In genomic region chr6:50259903-50260302, GRCh38 we compare ENCODE assay signal across 27 cellular contexts.
"Had no signal": no experiment of that assay in that cellular context is flagged by ENCODE, and none has a peak within 500 bp of the region (broad histone marks: within the 10 kb centered on the region; RNA-seq: fewer than 3 reads in every experiment).

No MANE protein-coding gene starts in this region.

- H3K27ac Mint-ChIP-seq: activated B cell treated with CpG ODN at 0.5 μM for 24 hours; activated CD4-positive, alpha-beta memory T cell treated with anti-CD3 and anti-CD28 coated beads, Interleukin-2, amount 10 ng/mL, durations not matched to agents 7 days and 5 days; activated CD4-positive, alpha-beta T cell treated with anti-CD3 and anti-CD28 coated beads, Interleukin-2, amount 10 ng/mL, durations not matched to agents 24 days and 14 days; activated naive CD8-positive, alpha-beta T cell; activated T-helper 17 cell treated with anti-CD3 and anti-CD28 coated beads, Interleukin-2, amount 50 U/mL, for 72 hours had no signal

- H3K36me3 Mint-ChIP-seq: activated naive CD8-positive, alpha-beta T cell had no signal

- H3K36me3 ChIP-seq: brain microvascular endothelial cell, colonic mucosa had no signal

- H3K27ac ChIP-seq: brain microvascular endothelial cell, colonic mucosa, epithelial cell of prostate had no signal

- FAIRE-seq: astrocyte, endometrium, frontal cortex had no signal

- H3K4me1 ChIP-seq: colonic mucosa had no signal

- H3K9me3 ChIP-seq: colonic mucosa had no signal

- H3K27me3 ChIP-seq: brain microvascular endothelial cell, colonic mucosa had no signal

- ATAC-seq: activated CD4-positive, CD25-positive, alpha-beta regulatory T cell treated with anti-CD3 and anti-CD28 coated beads, Interleukin-2, amount 50 U/mL, for 24 hours; activated T-cell treated with anti-CD3 and anti-CD28 coated beads, Interleukin-2, amount 50 U/mL, for 4 hours; activated T-helper 17 cell treated with anti-CD3 and anti-CD28 coated beads, Interleukin-2, amount 50 U/mL, for 72 hours had no signal

- H3K4me3 Mint-ChIP-seq: activated B cell treated with CpG ODN at 0.5 μM for 24 hours; activated CD4-positive, alpha-beta memory T cell treated with anti-CD3 and anti-CD28 coated beads, Interleukin-2, amount 10 ng/mL, durations not matched to agents 7 days and 5 days; activated CD4-positive, alpha-beta T cell treated with anti-CD3 and anti-CD28 coated beads, Interleukin-2, amount 10 ng/mL, durations not matched to agents 24 days and 14 days; activated naive CD8-positive, alpha-beta T cell; activated T-cell treated with anti-CD3 and anti-CD28 coated beads, Interleukin-2, amount 50 U/mL, for 4 hours; activated T-helper 17 cell treated with anti-CD3 and anti-CD28 coated beads, Interleukin-2, amount 50 U/mL, for 72 hours had no signal

- DNase-seq: activated B cell treated with CpG ODN at 0.5 μM for 24 hours; activated CD4-positive, alpha-beta memory T cell treated with anti-CD3 and anti-CD28 coated beads, Interleukin-2, amount 10 ng/mL, durations not matched to agents 7 days and 5 days; activated CD4-positive, alpha-beta T cell treated with anti-CD3 and anti-CD28 coated beads, Interleukin-2, amount 10 ng/mL, durations not matched to agents 24 days and 14 days; activated CD4-positive, alpha-beta T cell treated with anti-CD3 and anti-CD28 coated beads, Interleukin-2, amount 50 U/mL, for 4 hours; activated CD8-positive, alpha-beta memory T cell treated with anti-CD3 and anti-CD28 coated beads, Interleukin-2, amount 50 U/mL, for 48 hours; activated effector memory CD4-positive, alpha-beta T cell treated with Interleukin-2 at 50 U/mL for 16 hours; activated gamma-delta T cell treated with Interleukin-2 at 50 U/mL for 16 hours; activated naive CD4-positive, alpha-beta T cell treated with anti-CD3 and anti-CD28 coated beads, Interleukin-2, amount 50 U/mL, for 16 hours; activated naive CD4-positive, alpha-beta T cell treated with Interleukin-2 at 50 U/mL for 16 hours; activated T-cell treated with anti-CD3 and anti-CD28 coated beads for 4 hours; activated T-cell treated with anti-CD3 and anti-CD28 coated beads, Interleukin-2, amount 50 U/mL, for 4 hours; amniotic stem cell; brain microvascular endothelial cell; caudate nucleus; cerebellar nuclear complex; colonic mucosa; effector CD8-positive, alpha-beta T cell; foreskin fibroblast; head of caudate nucleus; T-helper 2 cell had no signal

- H3K4me1 Mint-ChIP-seq: activated B cell treated with CpG ODN at 0.5 μM for 24 hours; activated CD4-positive, alpha-beta memory T cell treated with anti-CD3 and anti-CD28 coated beads, Interleukin-2, amount 10 ng/mL, durations not matched to agents 7 days and 5 days; activated CD4-positive, alpha-beta T cell treated with anti-CD3 and anti-CD28 coated beads, Interleukin-2, amount 10 ng/mL, durations not matched to agents 24 days and 14 days; activated T-helper 17 cell treated with anti-CD3 and anti-CD28 coated beads, Interleukin-2, amount 50 U/mL, for 72 hours had no signal

- H3K27me3 Mint-ChIP-seq: activated B cell treated with CpG ODN at 0.5 μM for 24 hours; activated CD4-positive, alpha-beta memory T cell treated with anti-CD3 and anti-CD28 coated beads, Interleukin-2, amount 10 ng/mL, durations not matched to agents 7 days and 5 days; activated CD4-positive, alpha-beta T cell treated with anti-CD3 and anti-CD28 coated beads, Interleukin-2, amount 10 ng/mL, durations not matched to agents 24 days and 14 days; activated naive CD8-positive, alpha-beta T cell; activated T-helper 17 cell treated with anti-CD3 and anti-CD28 coated beads, Interleukin-2, amount 50 U/mL, for 72 hours had no signal

- H3K4me3 ChIP-seq: colonic mucosa had no signal
